8 cellular contexts compared by ENCODE assay signal in the genomic region with DNA sequence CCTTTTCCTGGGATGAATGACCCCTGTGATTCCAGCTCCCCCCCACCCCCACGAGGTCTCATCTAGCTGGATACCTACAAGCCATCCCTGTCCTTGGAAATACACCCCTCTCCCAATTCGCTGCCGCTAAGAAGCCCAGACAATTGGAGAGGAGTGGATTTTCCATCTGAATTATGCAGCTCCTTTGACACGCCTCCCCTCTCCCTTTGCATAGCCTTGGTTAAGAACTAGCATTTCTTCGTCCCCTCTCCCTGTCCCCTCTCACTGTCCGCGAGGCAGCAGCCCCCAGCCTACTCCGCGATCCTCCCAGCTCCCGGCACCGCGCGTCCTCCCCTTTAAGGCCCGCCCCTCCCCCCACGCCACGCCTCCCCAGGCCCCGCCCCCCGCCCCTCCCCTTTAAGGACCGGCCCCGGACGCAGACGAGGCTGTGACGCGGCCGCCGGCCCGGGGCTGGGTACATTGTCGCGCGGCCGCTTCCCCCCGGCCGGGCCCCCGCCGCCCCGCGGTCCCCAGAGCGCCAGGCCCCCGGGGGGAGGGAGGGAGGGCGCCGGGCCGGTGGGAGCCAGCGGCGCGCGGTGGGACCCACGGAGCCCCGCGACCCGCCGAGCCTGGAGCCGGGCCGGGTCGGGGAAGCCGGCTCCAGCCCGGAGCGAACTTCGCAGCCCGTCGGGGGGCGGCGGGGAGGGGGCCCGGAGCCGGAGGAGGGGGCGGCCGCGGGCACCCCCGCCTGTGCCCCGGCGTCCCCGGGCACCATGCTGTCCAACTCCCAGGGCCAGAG. TPM values are rescaled to one million over a fixed set of nuclear protein-coding genes. Genes with fewer than 3 reads are reported as not detected.
DNase-seq lines count a peak whose midpoint lies in the region; ATAC-seq, FAIRE-seq and TF ChIP-seq lines count a peak whose summit lies in the region.

MAPKAPK2 (plus strand) TSS at position 428 of the 778 bp plus-strand sequence; CDS start at position 753, 325 bp downstream.

- H3K9me1 ChIP-seq in endothelial cell of umbilical vein (replicated peaks; ENCODE audit: control insufficient read depth, extremely low read depth, insufficient read depth, low read length), result no peaks in the 10 kb centered on the region

- H3K27me3 ChIP-seq in endothelial cell of umbilical vein (ENCODE audit: control insufficient read depth in 2 of 2, insufficient read depth in 2 of 2, low read length in 2 of 2), result peaks cover 32 to 43% of the 10 kb centered on the region in 2 experiments
- no peaks in the 10 kb centered on the region for H3K27me3 ChIP-seq in mononuclear cell (ENCODE audit: insufficient read depth, low read length)

- H4K20me1 ChIP-seq in endothelial cell of umbilical vein (replicated peaks; ENCODE audit: control insufficient read depth, extremely low read depth, insufficient read depth, low read length), result peaks cover 5% of the 10 kb centered on the region

- peak within 1 kb of the TSS; percentile 63 to 94 (median 93) for H3K4me3 ChIP-seq in endothelial cell of umbilical vein (replicated peaks in 1 of 3; ENCODE audit: insufficient read depth in 1 of 3, low read depth in 1 of 3, low read length in 3 of 3)
- H3K4me3 ChIP-seq in mononuclear cell (ENCODE audit: low read length), result peak within 1 kb of the TSS; percentile 73

- DNase-seq in NCI-H1436 (lab: John Stamatoyannopoulos, UW) (peak; percentile 74), NCI-H1436 treated with DMSO at 0.1 percent for 48 hours (lab: John Stamatoyannopoulos, UW) (no peak), NOMO-1 treated with dmso at 0.1 percent for 144 hours (lab: John Stamatoyannopoulos, UW; ENCODE audit: unreplicated experiment) (peak; percentile 48), endothelial cell of umbilical vein (ENCODE audit: low read depth, low spot score) (peak; percentile 48)
- DNase-seq in activated CD8-positive, alpha-beta memory T cell treated with anti-CD3 and anti-CD28 coated beads, Interleukin-2, amount 50 U/mL, for 48 hours, result peak; percentile 91
- peak; percentile 54 to 69 for DNase-seq in stimulated activated CD8-positive, alpha-beta memory T cell treated with anti-CD3 and anti-CD28 coated beads, Interleukin-2, amount 100 ng/mL, for 1 hour (ENCODE audit: low read depth in 2 of 2)

- peaks cover 41% of the 10 kb centered on the region for H3K79me2 ChIP-seq in endothelial cell of umbilical vein (ENCODE audit: control insufficient read depth, insufficient read depth, low read length)

- peak within 1 kb of the TSS; percentile 82 for H3K4me2 ChIP-seq in endothelial cell of umbilical vein (ENCODE audit: insufficient read depth, low read length)

- peak; percentile 48 for ATAC-seq in HG03135 (IDR thresholded peaks at IDR 0.05; ENCODE audit: unreplicated experiment)

- no peak for TF ChIP-seq CTCF in endothelial cell of umbilical vein (IDR thresholded peaks at IDR 0.05; ENCODE audit: extremely low read depth in 1 of 2, insufficient read depth in 1 of 2, low read depth in 1 of 2, low read length in 2 of 2)

- no peaks in the 10 kb centered on the region for H3K36me3 ChIP-seq in endothelial cell of umbilical vein (ENCODE audit: control insufficient read depth in 2 of 2, extremely low read depth in 1 of 2, insufficient read depth in 2 of 2, low read length in 2 of 2)

- peak within 1 kb of the TSS; percentile 85 for H3K27ac ChIP-seq in endothelial cell of umbilical vein (ENCODE audit: insufficient read depth, low read depth, low read length)

- TF ChIP-seq POLR2A in endothelial cell of umbilical vein (IDR thresholded peaks at IDR 0.05; ENCODE audit: low read depth, low read length), result no peak

- CTCF ChIA-PET in endothelial cell of umbilical vein (lab: Charles Lee), result interaction anchor here (0.7 to 3.6 kb wide), 6 partner anchors 8 to 205 kb away, joined by 3 to 26 read pairs (median 3); partner anchors contain the start of gene EIF2D

- intact Hi-C loops in endothelial cell of umbilical vein (cut with micrococcal nuclease), result no loop called here

- dilution Hi-C loops in endothelial cell of umbilical vein (cut with MboI; ENCODE audit: extremely low pct_ligation_motif_present, low sequenced_read_pairs), result no loop called here

- FAIRE-seq in endothelial cell of umbilical vein (lab: Jason Lieb, UNC), result peak; percentile 60

- H3K4me1 ChIP-seq in endothelial cell of umbilical vein (ENCODE audit: control insufficient read depth, extremely low read depth, insufficient read depth, low read length) (peaks cover 28% of the 10 kb centered on the region), mononuclear cell (ENCODE audit: insufficient read depth, low read length) (peaks cover 74% of the 10 kb centered on the region)

- POLR2A ChIA-PET in endothelial cell of umbilical vein (lab: Charles Lee), result interaction anchor here (0.9 kb wide), 1 partner anchor 17 kb away, joined by 3 read pairs; no protein-coding TSS in a partner anchor

- BruUV-seq in endothelial cell of umbilical vein (replicated peaks; lab: Mats Ljungman, UMichigan), result no TSS peak

- peak within 1 kb of the TSS; percentile 92 for H2AFZ ChIP-seq in endothelial cell of umbilical vein (ENCODE audit: low read depth, low read length)

- H3K9ac ChIP-seq in endothelial cell of umbilical vein (replicated peaks; ENCODE audit: extremely low read depth, insufficient read depth, low read length), result peak within 1 kb of the TSS; percentile 94

- H3K9me3 ChIP-seq in endothelial cell of umbilical vein (replicated peaks; ENCODE audit: control insufficient read depth, insufficient read depth, low read length) (no peaks in the 10 kb centered on the region), mononuclear cell (ENCODE audit: low read depth, low read length) (no peaks in the 10 kb centered on the region)

TF ChIP-seq in endothelial cell of umbilical vein, 7 proteins besides CTCF, POLR2A, EP300 and RAD21:
- no peak for TF ChIP-seq FOS (IDR thresholded peaks at IDR 0.05; ENCODE audit: borderline replicate concordance, insufficient read depth, low read length)

RNA-seq across cellular contexts. Expression of gene MAPKAPK2, which starts in this region (rescaled TPM):
- total RNA-seq in endothelial cell of umbilical vein (69.1 and 74.2 TPM in 2 replicates), mononuclear cell (69.8 TPM)
- 52.4 and 52.9 TPM in 2 replicates for polyA plus RNA-seq in endothelial cell of umbilical vein
- polyA plus RNA-seq in endothelial cell of umbilical vein (2011; cell fraction: cytosol; rRNA removed), result 55.5 and 56.5 TPM in 2 replicates
- polyA plus RNA-seq in endothelial cell of umbilical vein (2011; cell fraction: nucleus; rRNA removed), result 65.3 and 75.4 TPM in 2 replicates
- polyA plus RNA-seq in endothelial cell of umbilical vein (2012), result 46.4 and 49.8 TPM in 2 replicates
- 64.9 and 75.6 TPM in 2 replicates for polyA minus RNA-seq in endothelial cell of umbilical vein
- 29.7 TPM for polyA minus RNA-seq in endothelial cell of umbilical vein (2011; cell fraction: cytosol; rRNA and poly(A)+ RNA removed)
- polyA minus RNA-seq in endothelial cell of umbilical vein (2011; cell fraction: nucleus; rRNA and poly(A)+ RNA removed), result 31.4 and 32.5 TPM in 2 replicates
